9 cellular contexts compared by ENCODE assay signal in the genomic region with DNA sequence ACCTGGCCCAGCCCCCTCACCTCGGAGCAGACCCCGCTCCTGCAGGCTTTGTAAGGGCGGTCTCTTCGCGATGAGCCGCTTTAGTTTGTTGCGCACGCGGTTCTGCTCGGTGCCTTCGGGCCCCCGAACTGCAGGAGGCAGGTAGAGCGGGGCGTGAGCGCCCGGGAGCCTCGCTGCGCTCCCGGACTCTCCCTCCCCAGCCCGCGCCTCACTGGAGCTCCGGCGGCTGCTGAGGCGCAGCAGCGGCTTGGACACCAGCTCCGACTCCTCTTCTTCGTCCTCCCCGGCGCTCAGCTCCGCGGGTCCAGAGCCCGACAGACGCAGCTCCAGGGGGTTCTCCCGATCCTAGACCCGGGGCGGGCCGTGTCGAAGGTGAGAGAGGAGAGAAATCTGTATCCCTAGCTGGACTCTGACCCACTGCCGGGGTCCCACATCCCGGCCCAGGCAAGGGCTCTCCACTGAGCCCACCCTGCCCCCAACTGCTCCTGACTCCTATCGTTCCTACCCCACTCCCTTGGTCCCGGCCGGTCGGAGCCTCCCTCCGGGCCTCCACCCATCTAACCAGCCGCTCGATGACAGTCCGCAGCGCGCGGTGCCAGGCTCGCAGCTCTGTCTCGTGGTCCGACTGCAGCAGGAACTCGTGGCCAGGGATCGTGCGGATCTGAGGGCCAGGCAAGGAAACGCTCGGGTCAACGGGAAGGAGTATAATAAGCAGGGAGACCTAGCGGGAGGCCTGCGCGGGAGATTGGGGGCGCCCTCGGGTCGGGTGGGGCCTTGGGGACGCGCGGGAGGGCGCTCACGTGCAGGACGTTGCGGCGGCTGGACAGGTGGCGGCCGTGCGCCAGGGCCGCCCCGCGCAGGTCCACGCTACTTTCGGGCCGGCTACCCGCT. TPM values are rescaled to one million over a fixed set of nuclear protein-coding genes. Genes with fewer than 3 reads are reported as not detected.
DNase-seq lines count a peak whose midpoint lies in the region; ATAC-seq and TF ChIP-seq lines count a peak whose summit lies in the region.
"Had no signal": no experiment of that assay in that cellular context is flagged by ENCODE, and none has a peak within 500 bp of the region (broad histone marks: within the 10 kb centered on the region; RNA-seq: fewer than 3 reads in every experiment).

No MANE protein-coding gene starts in this region.

- H3K27me3 ChIP-seq in heart left ventricle, result peaks cover 14 to 63% (median 39%) of the 10 kb centered on the region in 9 donors
- H3K27me3 ChIP-seq in prostate gland (replicated peaks; ENCODE audit: insufficient read depth), result peaks cover 10% of the 10 kb centered on the region
- H3K27me3 ChIP-seq: SJSA1 had no signal

- H3K27ac ChIP-seq in heart left ventricle (peak overlapping the region in 1 of 12 donors; percentile 94), prostate gland (no peak overlapping the region)
- H3K27ac ChIP-seq: SJSA1 had no signal

- H3K4me3 Mint-ChIP-seq in T-cell, result peak overlapping the region; percentile 98 to 99 (median 98)

- POLR2A ChIA-PET in T-cell (lab: Charles Lee) (interaction anchor here (0.5 to 1.2 kb wide), 4 partner anchors 10 to 15 kb away, joined by 4 read pairs; no protein-coding TSS in a partner anchor), HEK293T (lab: Yijun Ruan, JAX) (interaction anchor here (1.2 to 1.3 kb wide), 2 partner anchors 10 to 17 kb away, joined by 4 to 7 read pairs; no protein-coding TSS in a partner anchor)

- H3K4me3 ChIP-seq in heart left ventricle, result peak overlapping the region; percentile 6 to 68 (median 39)
- H3K4me3 ChIP-seq in prostate gland, result peak overlapping the region; percentile 12 to 26
- H3K4me3 ChIP-seq: SJSA1 had no signal

- H3K36me3 ChIP-seq in heart left ventricle (peaks cover 0 to 48% (median 0%) of the 10 kb centered on the region in 9 donors), prostate gland (no peaks in the 10 kb centered on the region)

- CTCF ChIA-PET in T-cell (lab: Charles Lee) (interaction anchor here (0.5 to 1.9 kb wide), 9 partner anchors 11 to 1184 kb away, joined by 3 to 53 read pairs (median 4); partner anchors contain the start of gene GLI1 (in 1 of the 2)), HEK293T (lab: Yijun Ruan, JAX) (interaction anchor here (2.7 kb wide), 1 partner anchor 16 kb away, joined by 9 read pairs; the partner anchor contains the start of gene GLI1)

- intact Hi-C loops in heart left ventricle (cut with DNase I), result no loop called here
- intact Hi-C loops in prostate gland (cut with DNase I), result no loop called here

- DNase-seq in T-cell, result no peak
- peak in 1 of 5 donors; percentile 23 for DNase-seq in heart left ventricle
- DNase-seq in prostate gland (ENCODE audit: low spot score), result no peak
- no peak for DNase-seq in HEK293T (ENCODE audit: extremely low spot score)
- DNase-seq in NCI-H524 treated with DMSO at 0.1 percent for 48 hours (lab: John Stamatoyannopoulos, UW), result no peak
- no peak for DNase-seq in germinal center (ENCODE audit: low spot score)

- 5 to 12% (median 10%) methylated on average over 55 to 84 of the region's 84 CpGs for WGBS in heart left ventricle, 4 donors
- 8% methylated on average over 84 of the region's 84 CpGs for WGBS in prostate gland

- peak overlapping the region; percentile 82 to 98 for H3K27ac Mint-ChIP-seq in T-cell

- H3K4me1 ChIP-seq in heart left ventricle (peaks cover 0 to 50% (median 15%) of the 10 kb centered on the region in 12 donors), prostate gland (replicated peaks) (peaks cover 13% of the 10 kb centered on the region)

- H3K9me3 ChIP-seq in heart left ventricle, result no peaks in the 10 kb centered on the region
- H3K9me3 ChIP-seq in prostate gland, result no peaks in the 10 kb centered on the region
- H3K9me3 ChIP-seq: SJSA1 had no signal

- H3K9me3 Mint-ChIP-seq in T-cell, result no peaks in the 10 kb centered on the region

- TF ChIP-seq CTCF in heart left ventricle (IDR thresholded peaks at IDR 0.05) (no peak), prostate gland (IDR thresholded peaks at IDR 0.05) (no peak)

- H3K4me1 Mint-ChIP-seq in T-cell, result peaks cover 63 to 87% (median 85%) of the 10 kb centered on the region in 3 donors

- peak; percentile 5 for ATAC-seq in GM18505 (IDR thresholded peaks at IDR 0.05; ENCODE audit: unreplicated experiment)
- ATAC-seq in T-cell (replicated peaks in 1 of 4), result no peak
- ATAC-seq in heart left ventricle, result peak in 3 of 4 donors; percentile 32 to 38 (median 35)
- ATAC-seq in GM21381 (IDR thresholded peaks at IDR 0.05; ENCODE audit: unreplicated experiment), result no peak

- peak; percentile 17 for TF ChIP-seq POLR2A in GM18505 (IDR thresholded peaks at IDR 0.05; ENCODE audit: borderline replicate concordance, extremely low read depth, insufficient read depth, insufficient read length)
- TF ChIP-seq POLR2A in heart left ventricle (IDR thresholded peaks at IDR 0.05), result no peak
- TF ChIP-seq POLR2A in prostate gland (IDR thresholded peaks at IDR 0.05), result no peak

- peaks cover 38% of the 10 kb centered on the region for H3K36me3 Mint-ChIP-seq in T-cell

- H3K27me3 Mint-ChIP-seq in T-cell, result no peaks in the 10 kb centered on the region

TF ChIP-seq in HEK293T, 16 proteins besides CTCF, POLR2A, EP300 and RAD21:
- no peak for TF ChIP-seq FOXM1 (IDR thresholded peaks at IDR 0.05; ENCODE audit: borderline replicate concordance)
- TF ChIP-seq SP1 (IDR thresholded peaks at IDR 0.05), result no peak
- TF ChIP-seq TARDBP (IDR thresholded peaks at IDR 0.05), result no peak
- no peak for TF ChIP-seq ELF4 (IDR thresholded peaks at IDR 0.05)
- no peak for TF ChIP-seq FOXK2 (IDR thresholded peaks at IDR 0.05)
- TF ChIP-seq LEF1 (IDR thresholded peaks at IDR 0.05; ENCODE audit: borderline replicate concordance), result no peak
- TF ChIP-seq, protein P1, sequence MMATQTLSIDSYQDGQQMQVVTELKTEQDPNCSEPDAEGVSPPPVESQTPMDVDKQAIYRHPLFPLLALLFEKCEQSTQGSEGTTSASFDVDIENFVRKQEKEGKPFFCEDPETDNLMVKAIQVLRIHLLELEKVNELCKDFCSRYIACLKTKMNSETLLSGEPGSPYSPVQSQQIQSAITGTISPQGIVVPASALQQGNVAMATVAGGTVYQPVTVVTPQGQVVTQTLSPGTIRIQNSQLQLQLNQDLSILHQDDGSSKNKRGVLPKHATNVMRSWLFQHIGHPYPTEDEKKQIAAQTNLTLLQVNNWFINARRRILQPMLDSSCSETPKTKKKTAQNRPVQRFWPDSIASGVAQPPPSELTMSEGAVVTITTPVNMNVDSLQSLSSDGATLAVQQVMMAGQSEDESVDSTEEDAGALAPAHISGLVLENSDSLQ (IDR thresholded peaks at IDR 0.05), result no peak
- no peak for TF ChIP-seq HDGF (IDR thresholded peaks at IDR 0.05; ENCODE audit: borderline replicate concordance)
- TF ChIP-seq L3MBTL2 (conservative IDR thresholded peaks at IDR 0.05), result no peak
- no peak for TF ChIP-seq ZNF384 (IDR thresholded peaks at IDR 0.05)
- no peak for TF ChIP-seq SUZ12 (IDR thresholded peaks at IDR 0.05)
- TF ChIP-seq FOXA1 (IDR thresholded peaks at IDR 0.05), result no peak
- TF ChIP-seq ARNT (IDR thresholded peaks at IDR 0.05), result no peak
- TF ChIP-seq CTBP1 (IDR thresholded peaks at IDR 0.05; ENCODE audit: borderline replicate concordance), result no peak
- TF ChIP-seq BHLHE40 (IDR thresholded peaks at IDR 0.05; ENCODE audit: borderline replicate concordance), result no peak
- TF ChIP-seq NFRKB (IDR thresholded peaks at IDR 0.05), result no peak

RNA-seq across cellular contexts. Expression of gene ARHGAP9, which starts 4.2 kb away (rescaled TPM):
- total RNA-seq in T-cell (100 to 1,000 TPM; 198 to 413 (median 243) TPM), heart left ventricle (10 to 100 TPM in 2 of 9 donors, 1 to 10 TPM in 7; 2.2 to 33.4 (median 3.9) TPM), prostate gland (10 to 100 TPM in 1 of 2 donors, 1 to 10 TPM in 1; 3.5 to 13.6 TPM)
- polyA plus RNA-seq in heart left ventricle, result 1 to 10 TPM; 1.7 to 3.4 TPM

RNA-seq across cellular contexts. Expression of gene MARS1, which starts 12.4 kb away (rescaled TPM):
- total RNA-seq in T-cell, result 100 to 1,000 TPM; 167 to 350 (median 320) TPM
- 100 to 1,000 TPM in 1 of 9 donors, 10 to 100 TPM in 8; 36.8 to 109 (median 69.7) TPM for total RNA-seq in heart left ventricle
- polyA plus RNA-seq in heart left ventricle, result 10 to 100 TPM; 91.7 to 98.0 TPM
- total RNA-seq in prostate gland, result 10 to 100 TPM; 67.2 to 90.0 TPM

RNA-seq across cellular contexts. Expression of gene GLI1, which starts 15.9 kb away (rescaled TPM):
- total RNA-seq in T-cell (1 to 10 TPM in 2 of 5 donors, under 1 TPM in 3; 0.53 to 1.6 (median 0.82) TPM), heart left ventricle (1 to 10 TPM in 4 of 9 donors, under 1 TPM in 5; 0.19 to 2.6 (median 0.83) TPM), prostate gland (10 to 100 TPM in 1 of 2 donors, 1 to 10 TPM in 1; 1.7 to 11.5 TPM)
- under 1 TPM; 0.08 to 0.97 TPM for polyA plus RNA-seq in heart left ventricle

RNA-seq across cellular contexts. Expression of gene INHBE, which starts 20.4 kb away (rescaled TPM):
- under 1 TPM in 3 of 5 donors, not detected in 2; 0.09 to 0.13 (median 0.12) TPM for total RNA-seq in T-cell
- under 1 TPM in 1 of 9 donors, not detected in 8; 0.64 TPM for total RNA-seq in heart left ventricle
- under 1 TPM in 1 of 2 donors, not detected in 1; 0.03 TPM for polyA plus RNA-seq in heart left ventricle
- total RNA-seq in prostate gland, result not detected

RNA-seq across cellular contexts. Expression of gene INHBC, which starts 40.9 kb away (rescaled TPM):
- total RNA-seq in T-cell (under 1 TPM in 3 of 5 donors, not detected in 2; 0.13 to 0.23 (median 0.18) TPM), heart left ventricle (under 1 TPM in 1 of 9 donors, not detected in 8; 0.27 TPM), prostate gland (under 1 TPM; 0.46 to 0.57 TPM)
- polyA plus RNA-seq in heart left ventricle, result under 1 TPM in 1 of 2 donors, not detected in 1; 0.03 TPM

Comparison
In these comparisons a context has a peak if more than half of its experiments do, and no peak if none do; other contexts are left out.
1. ATAC-seq: peak in GM18505 (single experiment) and heart left ventricle (3 of 4); none in T-cell (0 of 4) and GM21381 (single experiment).
2. RNA of gene ARHGAP9, which starts 4.2 kb away (total RNA-seq): 198 to 413 TPM in T-cell; 3.5 to 13.6 TPM in prostate gland and 2.2 to 33.4 TPM in heart left ventricle; every median in the first group is over 4 times any median in the second.